Comparison of ENCODE assay signal across 9 cellular contexts in genomic region chr1:145977486-145978476, GRCh38. TPM values are rescaled to one million over a fixed set of nuclear protein-coding genes. Genes with fewer than 3 reads are reported as not detected.
DNase-seq lines count a peak whose midpoint lies in the region; ATAC-seq and TF ChIP-seq lines count a peak whose summit lies in the region.
"Had no signal": no experiment of that assay in that cellular context is flagged by ENCODE, and none has a peak within 500 bp of the region (broad histone marks: within the 10 kb centered on the region; RNA-seq: fewer than 3 reads in every experiment).

No MANE protein-coding gene starts in this region.

- POLR2A ChIA-PET in activated CD4-positive, alpha-beta memory T cell treated with anti-CD3 and anti-CD28 coated beads for 36 hours (lab: Charles Lee), result interaction anchor here (1.2 to 10.2 kb wide), 11 partner anchors 13 to 74 kb away, joined by 3 to 183 read pairs (median 18); partner anchors contain the start of genes ANKRD34A, LIX1L, POLR3GL and RBM8A

- H3K4me3 ChIP-seq in effector memory CD4-positive, alpha-beta T cell (ENCODE audit: insufficient read depth, low read depth, low read length, poor library complexity, severe bottlenecking), result peak overlapping the region; percentile 36

- H3K36me3 Mint-ChIP-seq in Calu3 (ENCODE audit: insufficient read depth, unreplicated experiment), result peaks cover 9% of the 10 kb centered on the region
- H3K36me3 Mint-ChIP-seq in activated CD4-positive, alpha-beta memory T cell treated with anti-CD3 and anti-CD28 coated beads for 36 hours, result no peaks in the 10 kb centered on the region

- peaks cover under 1% of the 10 kb centered on the region for H3K4me1 Mint-ChIP-seq in Calu3 (ENCODE audit: low read depth, unreplicated experiment)
- H3K4me1 Mint-ChIP-seq in activated CD4-positive, alpha-beta memory T cell treated with anti-CD3 and anti-CD28 coated beads for 36 hours (ENCODE audit: low read depth), result peaks cover 9% of the 10 kb centered on the region

- H3K27me3 Mint-ChIP-seq in Calu3 (ENCODE audit: unreplicated experiment), result no peaks in the 10 kb centered on the region
- H3K27me3 Mint-ChIP-seq in activated CD4-positive, alpha-beta memory T cell treated with anti-CD3 and anti-CD28 coated beads for 36 hours, result no peaks in the 10 kb centered on the region

- peak; percentile 79 for TF ChIP-seq CTCF in Calu3 (IDR thresholded peaks at IDR 0.05; ENCODE audit: unreplicated experiment)

- intact Hi-C loops in Calu3 (cut with micrococcal nuclease; ENCODE audit: unreplicated experiment), result loop anchor here (1.0 kb wide), 1 partner anchor 30 kb away; no protein-coding TSS in a partner anchor
- intact Hi-C loops in activated CD4-positive, alpha-beta memory T cell treated with anti-CD3 and anti-CD28 coated beads for 36 hours (cut with micrococcal nuclease), result loop anchor here (1.0 to 5.0 kb wide), 4 partner anchors 13 to 120 kb away; partner anchors contain the start of genes ANKRD34A, PIAS3 and POLR3GL

- H3K27me3 ChIP-seq in effector memory CD4-positive, alpha-beta T cell (replicated peaks; ENCODE audit: control insufficient read depth, insufficient read depth, low read length, poor library complexity, severe bottlenecking), result no peaks in the 10 kb centered on the region

- no peak overlapping the region for H3K27ac Mint-ChIP-seq in Calu3 (ENCODE audit: unreplicated experiment)
- no peak overlapping the region for H3K27ac Mint-ChIP-seq in activated CD4-positive, alpha-beta memory T cell treated with anti-CD3 and anti-CD28 coated beads for 36 hours

- DNase-seq in Calu3, result peak; percentile 71
- DNase-seq in HPDE6-E6E7 (ENCODE audit: extremely low spot score), result peak; percentile 68
- peak; percentile 72 for DNase-seq in NCI-H774 (lab: John Stamatoyannopoulos, UW)
- DNase-seq in activated CD4-positive, alpha-beta memory T cell treated with anti-CD3 and anti-CD28 coated beads for 36 hours, result peak; percentile 83
- peak; percentile 46 to 64 (median 54) for DNase-seq in effector memory CD4-positive, alpha-beta T cell
- peak; percentile 85 to 93 for DNase-seq in lung microvascular endothelial cell (ENCODE audit: low read depth in 2 of 2)
- peak; percentile 46 for DNase-seq in stimulated activated CD8-positive, alpha-beta memory T cell treated with anti-CD3 and anti-CD28 coated beads, Interleukin-4, amount 100 ng/mL, for 24 hours (ENCODE audit: low read depth)

- peaks cover 54% of the 10 kb centered on the region for H3K4me1 ChIP-seq in effector memory CD4-positive, alpha-beta T cell (ENCODE audit: control insufficient read depth, insufficient read depth, low read length, poor library complexity, severe bottlenecking)

- H3K4me3 Mint-ChIP-seq in Calu3 (ENCODE audit: low read depth, unreplicated experiment), result no peak overlapping the region
- peak overlapping the region; percentile 44 for H3K4me3 Mint-ChIP-seq in activated CD4-positive, alpha-beta memory T cell treated with anti-CD3 and anti-CD28 coated beads for 36 hours

- no peak for ATAC-seq in HG02571 (IDR thresholded peaks at IDR 0.05; ENCODE audit: unreplicated experiment)

- no peaks in the 10 kb centered on the region for H3K9me3 Mint-ChIP-seq in Calu3 (ENCODE audit: low read depth, unreplicated experiment)
- no peaks in the 10 kb centered on the region for H3K9me3 Mint-ChIP-seq in activated CD4-positive, alpha-beta memory T cell treated with anti-CD3 and anti-CD28 coated beads for 36 hours

- peaks cover 5% of the 10 kb centered on the region for H3K36me3 ChIP-seq in effector memory CD4-positive, alpha-beta T cell (ENCODE audit: control insufficient read depth, insufficient read depth, low read length)

- BruUV-seq in Calu3 (replicated peaks; lab: Mats Ljungman, UMichigan), result no TSS peak

- peak overlapping the region; percentile 92 for H3K27ac ChIP-seq in effector memory CD4-positive, alpha-beta T cell (ENCODE audit: insufficient read depth, low read length, poor library complexity, severe bottlenecking)

- CTCF ChIA-PET in Calu3 (lab: Charles Lee), result interaction anchor here (0.8 to 4.6 kb wide), 11 partner anchors 13 to 238 kb away, joined by 3 to 32 read pairs (median 5); partner anchors contain the start of genes ANKRD34A, LIX1L, POLR3GL and RBM8A
- CTCF ChIA-PET in activated CD4-positive, alpha-beta memory T cell treated with anti-CD3 and anti-CD28 coated beads for 36 hours (lab: Charles Lee), result interaction anchor here (0.6 to 8.5 kb wide), 28 partner anchors 8 to 132 kb away, joined by 3 to 222 read pairs (median 8); partner anchors contain the start of genes ANKRD34A, ITGA10, LIX1L and NUDT17

- H3K9me3 ChIP-seq in effector memory CD4-positive, alpha-beta T cell (ENCODE audit: control insufficient read depth, low read length), result no peaks in the 10 kb centered on the region

RNA-seq across cellular contexts. Expression of gene POLR3GL, which starts 13.3 kb away (rescaled TPM):
- total RNA-seq in Calu3 (2022), result 9.9 and 11.5 TPM in 2 replicates
- 10 to 100 TPM; 27.3 to 30.9 TPM for total RNA-seq in activated CD4-positive, alpha-beta memory T cell treated with anti-CD3 and anti-CD28 coated beads for 36 hours
- total RNA-seq in lung microvascular endothelial cell, result 12.9 and 14.9 TPM in 2 replicates

RNA-seq across cellular contexts. Expression of gene ANKRD34A, which starts 13.4 kb away (rescaled TPM):
- total RNA-seq in Calu3 (2022) (0.19 and 0.27 TPM in 2 replicates), lung microvascular endothelial cell (under 0.01 TPM in 1 of 2 replicates, not detected in the other)
- total RNA-seq in activated CD4-positive, alpha-beta memory T cell treated with anti-CD3 and anti-CD28 coated beads for 36 hours, result 1 to 10 TPM; 4.6 to 4.7 TPM

RNA-seq across cellular contexts. Expression of gene TXNIP, which starts 18.6 kb away (rescaled TPM):
- 18.5 and 27.3 TPM in 2 replicates for total RNA-seq in Calu3 (2022)
- total RNA-seq in activated CD4-positive, alpha-beta memory T cell treated with anti-CD3 and anti-CD28 coated beads for 36 hours, result 10 to 100 TPM; 82.6 to 88.8 TPM
- 65.4 and 81.9 TPM in 2 replicates for total RNA-seq in lung microvascular endothelial cell

RNA-seq across cellular contexts. Expression of gene LIX1L, which starts 20.0 kb away (rescaled TPM):
- total RNA-seq in Calu3 (2022) (6.3 and 7.2 TPM in 2 replicates), lung microvascular endothelial cell (18.1 and 21.8 TPM in 2 replicates)
- total RNA-seq in activated CD4-positive, alpha-beta memory T cell treated with anti-CD3 and anti-CD28 coated beads for 36 hours, result 10 to 100 TPM; 46.6 to 47.8 TPM

RNA-seq across cellular contexts. Expression of gene HJV, which starts 43.8 kb away (rescaled TPM):
- not detected in 2 replicates for total RNA-seq in Calu3 (2022)
- total RNA-seq in activated CD4-positive, alpha-beta memory T cell treated with anti-CD3 and anti-CD28 coated beads for 36 hours, result not detected
- total RNA-seq in lung microvascular endothelial cell, result not detected in 2 replicates
- total RNA-seq: activated CD8-positive, alpha-beta memory T cell treated with anti-CD3 and anti-CD28 coated beads for 36 hours had no signal
